11 cellular contexts compared by ENCODE assay signal in the genomic region with DNA sequence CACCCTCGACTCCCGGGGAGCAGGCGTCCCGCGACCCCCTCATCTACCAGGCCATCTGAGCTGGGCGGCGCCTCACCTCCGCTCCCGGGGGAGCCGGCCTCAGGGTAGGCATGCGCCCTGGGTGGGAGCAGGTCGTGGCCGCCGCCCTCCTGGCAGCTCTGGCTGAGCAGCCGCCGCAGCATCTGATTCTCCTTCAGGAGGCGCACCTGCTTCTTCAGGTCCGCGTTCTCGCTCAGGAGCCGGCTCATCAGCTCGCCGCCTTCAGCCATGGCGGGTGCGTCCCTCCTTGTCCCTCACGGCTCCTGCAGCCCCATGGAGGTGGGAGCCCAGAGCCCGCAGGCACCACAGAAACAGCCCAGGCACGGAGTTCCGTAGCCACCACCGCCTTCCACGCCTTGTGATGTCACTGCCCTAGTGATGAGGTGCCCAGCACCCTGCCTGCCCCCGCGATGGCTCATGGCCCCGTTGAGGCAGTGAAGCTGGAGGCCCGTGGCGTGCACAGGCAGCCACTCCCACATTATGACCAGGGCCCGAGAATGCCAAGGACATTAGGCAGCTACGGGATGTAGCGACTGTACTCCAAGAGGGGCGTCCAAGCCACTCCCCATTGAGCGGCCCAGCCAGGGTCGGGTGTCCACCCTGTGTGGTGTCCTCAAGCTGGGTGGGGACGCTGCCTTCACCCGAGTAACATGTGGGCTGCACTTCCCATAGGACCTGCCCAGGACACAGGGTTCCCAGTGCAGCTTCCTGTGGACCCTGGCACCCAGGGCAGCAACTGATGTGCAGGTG. TPM values are rescaled to one million over a fixed set of nuclear protein-coding genes. Genes with fewer than 3 reads are reported as not detected.
DNase-seq lines count a peak whose midpoint lies in the region; ATAC-seq and TF ChIP-seq lines count a peak whose summit lies in the region.
"Had no signal": no experiment of that assay in that cellular context is flagged by ENCODE, and none has a peak within 500 bp of the region (broad histone marks: within the 10 kb centered on the region; RNA-seq: fewer than 3 reads in every experiment).

No MANE protein-coding gene starts in this region.

- POLR2A ChIA-PET in OCI-LY7 (lab: Charles Lee): no interaction called here

- H3K27me3 ChIP-seq in adrenal gland: no peaks in the 10 kb centered on the region
- peaks cover 17% of the 10 kb centered on the region for H3K27me3 ChIP-seq in gastroesophageal sphincter

- TF ChIP-seq POLR2A in adrenal gland (IDR thresholded peaks at IDR 0.05) (peak in 1 of 2 donors; percentile 76), gastroesophageal sphincter (IDR thresholded peaks at IDR 0.05) (no peak)

- no TSS peak for BruUV-seq in OCI-LY7 (replicated peaks; lab: Mats Ljungman, UMichigan)

- peak overlapping the region; percentile 47 for H3K4me3 Mint-ChIP-seq in stimulated activated naive CD8-positive, alpha-beta T cell treated with anti-CD3 and anti-CD28 coated beads, Interleukin-15, Interleukin-2, amounts not matched to agents 100 ng/mL and 50 ng/mL, for 24 hours

- H3K4me1 Mint-ChIP-seq in stimulated activated naive CD8-positive, alpha-beta T cell treated with anti-CD3 and anti-CD28 coated beads, Interleukin-15, Interleukin-2, amounts not matched to agents 100 ng/mL and 50 ng/mL, for 24 hours (ENCODE audit: low read depth): no peaks in the 10 kb centered on the region

- intact Hi-C loops in adrenal gland (cut with DNase I): no loop called here
- intact Hi-C loops in OCI-LY7 (cut with micrococcal nuclease; ENCODE audit: unreplicated experiment): no loop called here

- no peaks in the 10 kb centered on the region for H3K36me3 Mint-ChIP-seq in stimulated activated naive CD8-positive, alpha-beta T cell treated with anti-CD3 and anti-CD28 coated beads, Interleukin-15, Interleukin-2, amounts not matched to agents 100 ng/mL and 50 ng/mL, for 24 hours (ENCODE audit: low read depth)

- no peaks in the 10 kb centered on the region for H3K9me3 ChIP-seq in adrenal gland (replicated peaks in 1 of 3)
- H3K9me3 ChIP-seq in OCI-LY7 (ENCODE audit: low read length): no peaks in the 10 kb centered on the region
- no peaks in the 10 kb centered on the region for H3K9me3 ChIP-seq in gastroesophageal sphincter

- H3K4me3 ChIP-seq in adrenal gland (no peak overlapping the region), OCI-LY7 (ENCODE audit: low read depth, low read length, poor library complexity, severe bottlenecking) (no peak overlapping the region), gastroesophageal sphincter (no peak overlapping the region)
- H3K4me3 ChIP-seq: psoas muscle had no signal

- 62 to 91% (median 75%) methylated on average over 25 to 44 of the region's 44 CpGs for WGBS in adrenal gland, 4 donors
- WGBS in gastroesophageal sphincter (ENCODE audit: low coverage in 1 of 2), 2 donors: no CpG with 5 or more reads among the region's 44 CpGs

- no peak for DNase-seq in stimulated activated naive CD8-positive, alpha-beta T cell treated with anti-CD3 and anti-CD28 coated beads, Interleukin-15, Interleukin-2, amounts not matched to agents 100 U/mL and 50 U/mL, for 24 hours
- peak; percentile 58 to 82 (median 74) for DNase-seq in adrenal gland
- DNase-seq in left kidney (ENCODE audit: low read depth, low spot score): peak; percentile 24
- DNase-seq in NCI-H2029 treated with DMSO at 0.1 percent for 48 hours (lab: John Stamatoyannopoulos, UW): no peak
- no peak for DNase-seq in epidermal melanocyte (ENCODE audit: insufficient read length, low spot score)
- DNase-seq in OCI-LY7 (ENCODE audit: low spot score): no peak
- DNase-seq: hippocampal formation had no signal

- H3K9me2 ChIP-seq in OCI-LY7 (ENCODE audit: insufficient read depth, low read length): no peaks in the 10 kb centered on the region

- no peaks in the 10 kb centered on the region for H4K20me1 ChIP-seq in OCI-LY7 (ENCODE audit: insufficient read depth, low read length)

- no peak overlapping the region for H3K27ac Mint-ChIP-seq in stimulated activated naive CD8-positive, alpha-beta T cell treated with anti-CD3 and anti-CD28 coated beads, Interleukin-15, Interleukin-2, amounts not matched to agents 100 ng/mL and 50 ng/mL, for 24 hours

- no peak overlapping the region for H2AFZ ChIP-seq in OCI-LY7 (ENCODE audit: low read length)

- peaks cover 1% of the 10 kb centered on the region for H3K9me3 Mint-ChIP-seq in stimulated activated naive CD8-positive, alpha-beta T cell treated with anti-CD3 and anti-CD28 coated beads, Interleukin-15, Interleukin-2, amounts not matched to agents 100 ng/mL and 50 ng/mL, for 24 hours

- H3K4me1 ChIP-seq in adrenal gland (replicated peaks in 1 of 2): peaks cover 0 to 6% of the 10 kb centered on the region in 2 donors
- peaks cover 13% of the 10 kb centered on the region for H3K4me1 ChIP-seq in OCI-LY7 (ENCODE audit: insufficient read depth, low read length, poor library complexity, severe bottlenecking)
- peaks cover 0 to 1% (median 0%) of the 10 kb centered on the region in 3 donors for H3K4me1 ChIP-seq in gastroesophageal sphincter

- H3K27me3 Mint-ChIP-seq in stimulated activated naive CD8-positive, alpha-beta T cell treated with anti-CD3 and anti-CD28 coated beads, Interleukin-15, Interleukin-2, amounts not matched to agents 100 ng/mL and 50 ng/mL, for 24 hours: no peaks in the 10 kb centered on the region

- TF ChIP-seq EP300 in gastroesophageal sphincter (IDR thresholded peaks at IDR 0.05): no peak

- H3K79me2 ChIP-seq in OCI-LY7 (ENCODE audit: insufficient read depth, low read depth, low read length): no peaks in the 10 kb centered on the region

- CTCF ChIA-PET in OCI-LY7 (lab: Charles Lee; ENCODE audit: unreplicated experiment): no interaction called here

- no peaks in the 10 kb centered on the region for H3K36me3 ChIP-seq in adrenal gland (replicated peaks in 1 of 2)
- H3K36me3 ChIP-seq in OCI-LY7 (ENCODE audit: insufficient read depth, low read length): no peaks in the 10 kb centered on the region
- H3K36me3 ChIP-seq in gastroesophageal sphincter: peaks cover 0 to under 1% of the 10 kb centered on the region in 2 donors

- H3K27ac ChIP-seq in adrenal gland: peak overlapping the region in 4 of 5 donors; percentile 43 to 62 (median 54)
- no peak overlapping the region for H3K27ac ChIP-seq in OCI-LY7 (ENCODE audit: low read depth, low read length, poor library complexity, severe bottlenecking)
- H3K27ac ChIP-seq in gastroesophageal sphincter: peak overlapping the region in 1 of 4 donors; percentile 64
- H3K27ac ChIP-seq: psoas muscle had no signal

- TF ChIP-seq CTCF in adrenal gland (IDR thresholded peaks at IDR 0.05) (no peak), OCI-LY7 (conservative IDR thresholded peaks at IDR 0.05; ENCODE audit: low read length) (no peak), gastroesophageal sphincter (IDR thresholded peaks at IDR 0.05) (no peak)

- no peak for ATAC-seq in stimulated activated naive CD8-positive, alpha-beta T cell treated with anti-CD3 and anti-CD28 coated beads, Interleukin-15, Interleukin-2, amounts not matched to agents 100 U/mL and 50 U/mL, for 24 hours
- ATAC-seq in gastroesophageal sphincter: no peak
- ATAC-seq: psoas muscle had no signal

- no peak overlapping the region for H3K4me2 ChIP-seq in OCI-LY7 (ENCODE audit: low read length)

RNA-seq across cellular contexts. Expression of a gene that starts 1.5 kb away (rescaled TPM):
- total RNA-seq in adrenal gland: 10 to 100 TPM in 7 of 8 donors, 1 to 10 TPM in 1; 8.4 to 58.5 (median 25.3) TPM
- 10 to 100 TPM; 12.8 to 91.5 (median 51.5) TPM for polyA plus RNA-seq in adrenal gland
- total RNA-seq in OCI-LY7 (2014; rRNA removed; shearing (Covaris generic)): 2.0 and 4.7 TPM in 2 replicates
- total RNA-seq in OCI-LY7 (2022): 8.3 and 10.4 TPM in 2 replicates
- total RNA-seq in gastroesophageal sphincter: 10 to 100 TPM in 1 of 4 donors, 1 to 10 TPM in 2, under 1 TPM in 1; 0.54 to 20.4 (median 7.9) TPM

RNA-seq across cellular contexts. Expression of a gene that starts 27.4 kb away (rescaled TPM):
- 1 to 10 TPM in 4 of 8 donors, under 1 TPM in 2, not detected in 2; 0.36 to 2.1 (median 1.8) TPM for total RNA-seq in adrenal gland
- 10 to 100 TPM in 2 of 3 donors, under 1 TPM in 1; 0.20 to 16.8 (median 11.4) TPM for polyA plus RNA-seq in adrenal gland
- 0.06 and 0.21 TPM in 2 replicates for total RNA-seq in OCI-LY7 (2014; rRNA removed; shearing (Covaris generic))
- total RNA-seq in OCI-LY7 (2022): 0.41 and 1.1 TPM in 2 replicates
- 1 to 10 TPM in 1 of 4 donors, under 1 TPM in 1, not detected in 2; 0.31 to 1.5 TPM for total RNA-seq in gastroesophageal sphincter
- total RNA-seq: bronchial epithelial cell had no signal

RNA-seq across cellular contexts. Expression of a gene that starts 45.8 kb away (rescaled TPM):
- 100 to 1,000 TPM in 2 of 8 donors, 10 to 100 TPM in 6; 49.0 to 245 (median 79.8) TPM for total RNA-seq in adrenal gland
- 100 to 1,000 TPM in 1 of 3 donors, 10 to 100 TPM in 2; 46.3 to 132 (median 49.9) TPM for polyA plus RNA-seq in adrenal gland
- total RNA-seq in OCI-LY7 (2014; rRNA removed; shearing (Covaris generic)): 33.9 and 45.4 TPM in 2 replicates
- 97.5 and 137 TPM in 2 replicates for total RNA-seq in OCI-LY7 (2022)
- total RNA-seq in gastroesophageal sphincter: 100 to 1,000 TPM in 1 of 4 donors, 10 to 100 TPM in 3; 57.7 to 104 (median 85.7) TPM

Comparison
In these comparisons a context has a peak if more than half of its experiments do, and no peak if none do; other contexts are left out.
1. DNase-seq: peak in adrenal gland (7 of 7) and left kidney (single experiment); none in stimulated activated naive CD8-positive, alpha-beta T cell treated with anti-CD3 and anti-CD28 coated beads, Interleukin-15, Interleukin-2, amounts not matched to agents 100 U/mL and 50 U/mL, for 24 hours (single experiment), NCI-H2029 treated with DMSO at 0.1 percent for 48 hours (single experiment), epidermal melanocyte (single experiment) and OCI-LY7 (single experiment).